In genomic region chr10:117053548-117053947, GRCh38 we compare ENCODE assay signal across 28 cellular contexts. TPM values are rescaled to one million over a fixed set of nuclear protein-coding genes. Genes with fewer than 3 reads are reported as not detected.
"Had no signal": no experiment of that assay in that cellular context is flagged by ENCODE, and none has a peak within 500 bp of the region (broad histone marks: within the 10 kb centered on the region; RNA-seq: fewer than 3 reads in every experiment).

No MANE protein-coding gene starts in this region.

- H3K27me3 ChIP-seq: brain microvascular endothelial cell, cardiac muscle cell had no signal

- H3K36me3 ChIP-seq: brain microvascular endothelial cell, cardiac muscle cell, WERI-Rb-1 had no signal

- H3K4me3 ChIP-seq: cardiac muscle cell had no signal

- H3K27ac ChIP-seq: brain microvascular endothelial cell, cardiac muscle cell, WERI-Rb-1 had no signal

- DNase-seq: activated CD4-positive, alpha-beta T cell treated with anti-CD3 and anti-CD28 coated beads for 1 hour; activated CD4-positive, alpha-beta T cell treated with anti-CD3 and anti-CD28 coated beads for 48 hours; activated CD4-positive, CD25-positive, alpha-beta regulatory T cell; activated CD8-positive, alpha-beta T cell treated with anti-CD3 and anti-CD28 coated beads for 36 hours; activated effector memory CD4-positive, alpha-beta T cell treated with anti-CD3 and anti-CD28 coated beads, Interleukin-2, amount 50 U/mL, for 16 hours; activated naive CD4-positive, alpha-beta T cell; activated naive CD4-positive, alpha-beta T cell treated with anti-CD3 and anti-CD28 coated beads, Interleukin-2, amount 50 U/mL, for 16 hours; activated naive CD8-positive, alpha-beta T cell treated with anti-CD3 and anti-CD28 coated beads for 36 hours; activated T-cell treated with anti-CD3 and anti-CD28 coated beads, Interleukin-2, amount 50 U/mL, for 1 hour; activated T-cell treated with anti-CD3 and anti-CD28 coated beads, Interleukin-2, amount 50 U/mL, for 72 hours; amniotic stem cell; aorta; brain microvascular endothelial cell; NCI-H1048; NCI-H1105 treated with DMSO at 0.1 percent for 48 hours; NCI-H1436; NCI-H1694; NCI-H1930; NCI-H2081 treated with DMSO at 0.1 percent for 48 hours; NCI-H226; NCI-H446 treated with DMSO at 0.1 percent for 48 hours; NCI-H524; Right ventricle myocardium superior; T1000; WERI-Rb-1 had no signal

RNA-seq across cellular contexts. Expression of gene SHTN1, which starts 48.6 kb away (rescaled TPM):
- total RNA-seq: activated CD8-positive, alpha-beta memory T cell treated with anti-CD3 and anti-CD28 coated beads for 36 hours; activated CD8-positive, alpha-beta T cell treated with anti-CD3 and anti-CD28 coated beads for 36 hours; OCI-LY7 had no signal
